In genomic region chr6:5482619-5483018, GRCh38 we compare ENCODE assay signal across 25 cellular contexts.
"Had no signal": no experiment of that assay in that cellular context is flagged by ENCODE, and none has a peak within 500 bp of the region (broad histone marks: within the 10 kb centered on the region; RNA-seq: fewer than 3 reads in every experiment).

No MANE protein-coding gene starts in this region.

- H3K27me3 Mint-ChIP-seq: naive B cell; progenitor cell of endocrine pancreas; stimulated activated naive B cell treated with anti-CD40 and anti-IgM and Interleukin-4, amounts not matched to agents 10 μg/mL and 1 μg/mL and 100 μg/mL, for 72 hours had no signal

- H3K27ac Mint-ChIP-seq: mesothelial cell of epicardium; progenitor cell of endocrine pancreas; stimulated activated naive B cell treated with anti-CD40 and anti-IgM and Interleukin-4, amounts not matched to agents 10 μg/mL and 1 μg/mL and 100 μg/mL, for 72 hours had no signal

- H3K36me3 ChIP-seq: ovary, right atrium auricular region, suprapubic skin, thoracic aorta had no signal

- H3K36me3 Mint-ChIP-seq: mesothelial cell of epicardium, natural killer cell had no signal

- H3K9me3 ChIP-seq: left ventricle myocardium inferior, ovary, right atrium auricular region, suprapubic skin, thoracic aorta, tibial artery, upper lobe of right lung had no signal

- H3K27me3 ChIP-seq: hepatocyte, ovary, right atrium auricular region, suprapubic skin, tibial artery, upper lobe of right lung had no signal

- FAIRE-seq: urothelium cell line had no signal

- H3K4me2 ChIP-seq: hepatocyte had no signal

- H3K4me3 ChIP-seq: hepatocyte, left ventricle myocardium inferior, lung, ovary, right atrium auricular region, skin epidermis, suprapubic skin, thoracic aorta, tibial artery, upper lobe of right lung had no signal

- H3K79me2 ChIP-seq: hepatocyte had no signal

- H2AFZ ChIP-seq: hepatocyte had no signal

- ATAC-seq: natural killer cell; sciatic nerve; stimulated activated naive B cell treated with anti-CD40 and anti-IgM and Interleukin-4, amounts not matched to agents 10 μg/mL and 1 μg/mL and 100 μg/mL, for 72 hours; stimulated activated naive CD8-positive, alpha-beta T cell treated with anti-CD3 and anti-CD28 coated beads, Interleukin-15, Interleukin-2, amounts not matched to agents 100 U/mL and 50 U/mL, for 24 hours; upper lobe of right lung had no signal

- H3K9me3 Mint-ChIP-seq: mesothelial cell of epicardium; naive B cell; natural killer cell; stimulated activated naive B cell treated with anti-CD40 and anti-IgM and Interleukin-4, amounts not matched to agents 10 μg/mL and 1 μg/mL and 100 μg/mL, for 72 hours had no signal

- H3K4me1 Mint-ChIP-seq: mesothelial cell of epicardium had no signal

- H3K27ac ChIP-seq: hepatocyte, left ventricle myocardium inferior, ovary, right atrium auricular region, skin epidermis, suprapubic skin, thoracic aorta, tibial artery, upper lobe of right lung had no signal

- DNase-seq: islet precursor cell; left ventricle myocardium inferior; mesendoderm; naive B cell; natural killer cell; ovary; stimulated activated CD4-positive, alpha-beta T cell treated with anti-CD3 and anti-CD28 coated beads, Interleukin-12 subunit alpha, Interleukin-12 subunit beta, amount 100 ng/mL, for 4 hours; stimulated activated CD4-positive, alpha-beta T cell treated with anti-CD3 and anti-CD28 coated beads, Interleukin-15, amount 100 ng/mL, for 24 hours; stimulated activated CD4-positive, alpha-beta T cell treated with anti-CD3 and anti-CD28 coated beads, Interleukin-2, amount 100 ng/mL, for 24 hours; stimulated activated CD4-positive, alpha-beta T cell treated with anti-CD3 and anti-CD28 coated beads, Interleukin-4, amount 100 ng/mL, for 1 hour; stimulated activated naive B cell treated with anti-CD40 and anti-IgM and Interleukin-4, amounts not matched to agents 10 μg/mL and 1 μg/mL and 100 μg/mL, for 72 hours; stimulated activated naive CD8-positive, alpha-beta T cell treated with anti-CD3 and anti-CD28 coated beads, Interleukin-15, Interleukin-2, amounts not matched to agents 100 U/mL and 50 U/mL, for 24 hours; tibial artery; trophoblast cell; upper lobe of right lung had no signal

- H3K4me3 Mint-ChIP-seq: mesothelial cell of epicardium; naive B cell; natural killer cell; stimulated activated naive B cell treated with anti-CD40 and anti-IgM and Interleukin-4, amounts not matched to agents 10 μg/mL and 1 μg/mL and 100 μg/mL, for 72 hours had no signal

- H3K4me1 ChIP-seq: tibial artery, upper lobe of right lung had no signal
